18 cellular contexts compared by ENCODE assay signal in genomic region chr9:21144620-21145019, GRCh38. TPM values are rescaled to one million over a fixed set of nuclear protein-coding genes. Genes with fewer than 3 reads are reported as not detected.
A peak's percentile ranks its signal among the peaks of the same experiment; 100 is the strongest.
DNase-seq lines count a peak whose midpoint lies in the region; ATAC-seq, FAIRE-seq and TF ChIP-seq lines count a peak whose summit lies in the region.
"Had no signal": no experiment of that assay in that cellular context is flagged by ENCODE, and none has a peak within 500 bp of the region (broad histone marks: within the 10 kb centered on the region; RNA-seq: fewer than 3 reads in every experiment).

No MANE protein-coding gene starts in this region.

- WGBS in lower leg skin, 2 donors = 68 to 87% methylated on average over 1 of the region's 1 CpG

- peaks cover 20% of the 10 kb centered on the region for H3K4me1 Mint-ChIP-seq in activated naive CD8-positive, alpha-beta T cell treated with anti-CD3 and anti-CD28 coated beads for 36 hours

- intact Hi-C loops in lower leg skin (cut with DNase I; ENCODE audit: low total_unique reads) = no loop called here

- peaks cover 7% of the 10 kb centered on the region for H3K36me3 Mint-ChIP-seq in activated naive CD8-positive, alpha-beta T cell treated with anti-CD3 and anti-CD28 coated beads for 36 hours

- no peak overlapping the region for H3K4me3 ChIP-seq in lower leg skin (ENCODE audit: low read depth, poor library complexity, severe bottlenecking)
- H3K4me3 ChIP-seq: hepatocyte, K562, SJSA1, testis had no signal

- no peak for TF ChIP-seq CTCF in lower leg skin (IDR thresholded peaks at IDR 0.05)

- no peak for DNase-seq in GM18507 (ENCODE audit: extremely low spot score, insufficient read length, low read depth)
- DNase-seq in activated naive CD8-positive, alpha-beta T cell treated with anti-CD3 and anti-CD28 coated beads for 36 hours = no peak
- no peak for DNase-seq in NCI-H2171 treated with DMSO at 0.1 percent for 48 hours (lab: John Stamatoyannopoulos, UW)
- no peak for DNase-seq in midbrain (lab: John Stamatoyannopoulos, UW)
- no peak for DNase-seq in lower leg skin (ENCODE audit: low spot score in 2 of 2)
- DNase-seq: activated CD4-positive, alpha-beta T cell treated with anti-CD3 and anti-CD28 coated beads, Interleukin-2, amount 50 U/mL, for 48 hours; DMS 273 treated with DMSO at 0.1 percent for 48 hours; HFFc6; mesenchymal stem cell; stimulated activated CD4-positive, alpha-beta T cell treated with anti-CD3 and anti-CD28 coated beads, Interleukin-4, amount 100 ng/mL, for 1 hour; testis had no signal

- peaks cover 25% of the 10 kb centered on the region for H3K9me3 Mint-ChIP-seq in activated naive CD8-positive, alpha-beta T cell treated with anti-CD3 and anti-CD28 coated beads for 36 hours
- H3K9me3 Mint-ChIP-seq: HFFc6 had no signal

- peak; percentile 87 for FAIRE-seq in GM18507 (lab: Jason Lieb, UNC)
- FAIRE-seq: astrocyte, K562 had no signal

- H3K27me3 Mint-ChIP-seq in activated naive CD8-positive, alpha-beta T cell treated with anti-CD3 and anti-CD28 coated beads for 36 hours = no peaks in the 10 kb centered on the region

- no peak overlapping the region for H3K4me3 Mint-ChIP-seq in activated naive CD8-positive, alpha-beta T cell treated with anti-CD3 and anti-CD28 coated beads for 36 hours
- H3K4me3 Mint-ChIP-seq: HFFc6 had no signal

- TF ChIP-seq POLR2A in lower leg skin (IDR thresholded peaks at IDR 0.05) = no peak

- peak overlapping the region; percentile 44 for H3K27ac Mint-ChIP-seq in activated naive CD8-positive, alpha-beta T cell treated with anti-CD3 and anti-CD28 coated beads for 36 hours
- H3K27ac Mint-ChIP-seq: HFFc6 had no signal

- ATAC-seq in GM21360 (IDR thresholded peaks at IDR 0.05; ENCODE audit: unreplicated experiment) (peak; percentile 70), HG03159 (IDR thresholded peaks at IDR 0.05; ENCODE audit: unreplicated experiment) (peak; percentile 64), HG02588 (IDR thresholded peaks at IDR 0.05; ENCODE audit: unreplicated experiment) (no peak)
- ATAC-seq: K562 had no signal

RNA-seq across cellular contexts. Expression of gene IFNW1, which starts 3.0 kb away (rescaled TPM):
- total RNA-seq in activated naive CD8-positive, alpha-beta T cell treated with anti-CD3 and anti-CD28 coated beads for 36 hours = under 1 TPM in 1 of 2 experiments, not detected in 1; 0.10 TPM
- total RNA-seq in lower leg skin = not detected
- total RNA-seq: astrocyte, hepatocyte, HFFc6, K562, SJSA1, testis had no signal

RNA-seq across cellular contexts. Expression of gene IFNA21, which starts 21.8 kb away (rescaled TPM):
- not detected for total RNA-seq in activated naive CD8-positive, alpha-beta T cell treated with anti-CD3 and anti-CD28 coated beads for 36 hours
- not detected for total RNA-seq in lower leg skin
- total RNA-seq: astrocyte, hepatocyte, HFFc6, K562, SJSA1, testis had no signal

RNA-seq across cellular contexts. Expression of gene IFNA4, which starts 42.8 kb away (rescaled TPM):
- not detected for total RNA-seq in activated naive CD8-positive, alpha-beta T cell treated with anti-CD3 and anti-CD28 coated beads for 36 hours
- total RNA-seq in lower leg skin = not detected
- total RNA-seq: astrocyte, hepatocyte, HFFc6, K562, SJSA1, testis had no signal

RNA-seq across cellular contexts. Expression of gene IFNA7, which starts 57.4 kb away (rescaled TPM):
- not detected for total RNA-seq in activated naive CD8-positive, alpha-beta T cell treated with anti-CD3 and anti-CD28 coated beads for 36 hours
- total RNA-seq in lower leg skin = not detected
- total RNA-seq: astrocyte, hepatocyte, HFFc6, K562, SJSA1, testis had no signal
